1 cellular context compared by ENCODE assay signal in genomic region chr11:117814204-117814765, GRCh38.
TF ChIP-seq lines count a peak whose summit lies in the region.

No MANE protein-coding gene starts in this region.

TF ChIP-seq in H1, 55 proteins besides CTCF, POLR2A, EP300 and RAD21:
- TF ChIP-seq FOSL1 (IDR thresholded peaks at IDR 0.05; ENCODE audit: insufficient read depth, low read depth, low read length) (no peak), RXRA (IDR thresholded peaks at IDR 0.05; ENCODE audit: insufficient read depth, low read depth, low read length) (no peak), ZNF274 (IDR thresholded peaks at IDR 0.05; ENCODE audit: borderline replicate concordance, extremely low read depth, low read length) (no peak), CHD2 (IDR thresholded peaks at IDR 0.05; ENCODE audit: low read length) (no peak), BRCA1 (IDR thresholded peaks at IDR 0.05; ENCODE audit: low read depth, low read length) (no peak), CTBP2 (IDR thresholded peaks at IDR 0.05; ENCODE audit: borderline replicate concordance, insufficient read depth, insufficient read length, low read length) (no peak), MAX (IDR thresholded peaks at IDR 0.05) (no peak), RNF2 (IDR thresholded peaks at IDR 0.05; ENCODE audit: borderline replicate concordance, low read depth, low read length, missing control alignments, poor library complexity, severe bottlenecking) (no peak), SIRT6 (IDR thresholded peaks at IDR 0.05; ENCODE audit: low read length) (no peak), JUN (IDR thresholded peaks at IDR 0.05; ENCODE audit: low read depth, low read length) (no peak), HDAC6 (IDR thresholded peaks at IDR 0.05; ENCODE audit: low read depth, low read length) (no peak), EZH2 (IDR thresholded peaks at IDR 0.05; ENCODE audit: low read depth, low read length, severe bottlenecking) (no peak), TAF7 (optimal IDR thresholded peaks at IDR 0.05; ENCODE audit: borderline replicate concordance, low read depth, low read length) (no peak), ATF3 (IDR thresholded peaks at IDR 0.05; ENCODE audit: insufficient read depth, low read depth, low read length) (no peak), SUZ12 (IDR thresholded peaks at IDR 0.05; ENCODE audit: low read length) (no peak), GABPA (IDR thresholded peaks at IDR 0.05; ENCODE audit: borderline replicate concordance, insufficient read depth, low read length) (no peak), CHD1 (IDR thresholded peaks at IDR 0.05; ENCODE audit: low read depth, low read length) (no peak)
- TF ChIP-seq, protein P1, sequence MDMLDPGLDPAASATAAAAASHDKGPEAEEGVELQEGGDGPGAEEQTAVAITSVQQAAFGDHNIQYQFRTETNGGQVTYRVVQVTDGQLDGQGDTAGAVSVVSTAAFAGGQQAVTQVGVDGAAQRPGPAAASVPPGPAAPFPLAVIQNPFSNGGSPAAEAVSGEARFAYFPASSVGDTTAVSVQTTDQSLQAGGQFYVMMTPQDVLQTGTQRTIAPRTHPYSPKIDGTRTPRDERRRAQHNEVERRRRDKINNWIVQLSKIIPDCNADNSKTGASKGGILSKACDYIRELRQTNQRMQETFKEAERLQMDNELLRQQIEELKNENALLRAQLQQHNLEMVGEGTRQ (IDR thresholded peaks at IDR 0.05; ENCODE audit: low read length), result no peak
- TF ChIP-seq, protein P2, sequence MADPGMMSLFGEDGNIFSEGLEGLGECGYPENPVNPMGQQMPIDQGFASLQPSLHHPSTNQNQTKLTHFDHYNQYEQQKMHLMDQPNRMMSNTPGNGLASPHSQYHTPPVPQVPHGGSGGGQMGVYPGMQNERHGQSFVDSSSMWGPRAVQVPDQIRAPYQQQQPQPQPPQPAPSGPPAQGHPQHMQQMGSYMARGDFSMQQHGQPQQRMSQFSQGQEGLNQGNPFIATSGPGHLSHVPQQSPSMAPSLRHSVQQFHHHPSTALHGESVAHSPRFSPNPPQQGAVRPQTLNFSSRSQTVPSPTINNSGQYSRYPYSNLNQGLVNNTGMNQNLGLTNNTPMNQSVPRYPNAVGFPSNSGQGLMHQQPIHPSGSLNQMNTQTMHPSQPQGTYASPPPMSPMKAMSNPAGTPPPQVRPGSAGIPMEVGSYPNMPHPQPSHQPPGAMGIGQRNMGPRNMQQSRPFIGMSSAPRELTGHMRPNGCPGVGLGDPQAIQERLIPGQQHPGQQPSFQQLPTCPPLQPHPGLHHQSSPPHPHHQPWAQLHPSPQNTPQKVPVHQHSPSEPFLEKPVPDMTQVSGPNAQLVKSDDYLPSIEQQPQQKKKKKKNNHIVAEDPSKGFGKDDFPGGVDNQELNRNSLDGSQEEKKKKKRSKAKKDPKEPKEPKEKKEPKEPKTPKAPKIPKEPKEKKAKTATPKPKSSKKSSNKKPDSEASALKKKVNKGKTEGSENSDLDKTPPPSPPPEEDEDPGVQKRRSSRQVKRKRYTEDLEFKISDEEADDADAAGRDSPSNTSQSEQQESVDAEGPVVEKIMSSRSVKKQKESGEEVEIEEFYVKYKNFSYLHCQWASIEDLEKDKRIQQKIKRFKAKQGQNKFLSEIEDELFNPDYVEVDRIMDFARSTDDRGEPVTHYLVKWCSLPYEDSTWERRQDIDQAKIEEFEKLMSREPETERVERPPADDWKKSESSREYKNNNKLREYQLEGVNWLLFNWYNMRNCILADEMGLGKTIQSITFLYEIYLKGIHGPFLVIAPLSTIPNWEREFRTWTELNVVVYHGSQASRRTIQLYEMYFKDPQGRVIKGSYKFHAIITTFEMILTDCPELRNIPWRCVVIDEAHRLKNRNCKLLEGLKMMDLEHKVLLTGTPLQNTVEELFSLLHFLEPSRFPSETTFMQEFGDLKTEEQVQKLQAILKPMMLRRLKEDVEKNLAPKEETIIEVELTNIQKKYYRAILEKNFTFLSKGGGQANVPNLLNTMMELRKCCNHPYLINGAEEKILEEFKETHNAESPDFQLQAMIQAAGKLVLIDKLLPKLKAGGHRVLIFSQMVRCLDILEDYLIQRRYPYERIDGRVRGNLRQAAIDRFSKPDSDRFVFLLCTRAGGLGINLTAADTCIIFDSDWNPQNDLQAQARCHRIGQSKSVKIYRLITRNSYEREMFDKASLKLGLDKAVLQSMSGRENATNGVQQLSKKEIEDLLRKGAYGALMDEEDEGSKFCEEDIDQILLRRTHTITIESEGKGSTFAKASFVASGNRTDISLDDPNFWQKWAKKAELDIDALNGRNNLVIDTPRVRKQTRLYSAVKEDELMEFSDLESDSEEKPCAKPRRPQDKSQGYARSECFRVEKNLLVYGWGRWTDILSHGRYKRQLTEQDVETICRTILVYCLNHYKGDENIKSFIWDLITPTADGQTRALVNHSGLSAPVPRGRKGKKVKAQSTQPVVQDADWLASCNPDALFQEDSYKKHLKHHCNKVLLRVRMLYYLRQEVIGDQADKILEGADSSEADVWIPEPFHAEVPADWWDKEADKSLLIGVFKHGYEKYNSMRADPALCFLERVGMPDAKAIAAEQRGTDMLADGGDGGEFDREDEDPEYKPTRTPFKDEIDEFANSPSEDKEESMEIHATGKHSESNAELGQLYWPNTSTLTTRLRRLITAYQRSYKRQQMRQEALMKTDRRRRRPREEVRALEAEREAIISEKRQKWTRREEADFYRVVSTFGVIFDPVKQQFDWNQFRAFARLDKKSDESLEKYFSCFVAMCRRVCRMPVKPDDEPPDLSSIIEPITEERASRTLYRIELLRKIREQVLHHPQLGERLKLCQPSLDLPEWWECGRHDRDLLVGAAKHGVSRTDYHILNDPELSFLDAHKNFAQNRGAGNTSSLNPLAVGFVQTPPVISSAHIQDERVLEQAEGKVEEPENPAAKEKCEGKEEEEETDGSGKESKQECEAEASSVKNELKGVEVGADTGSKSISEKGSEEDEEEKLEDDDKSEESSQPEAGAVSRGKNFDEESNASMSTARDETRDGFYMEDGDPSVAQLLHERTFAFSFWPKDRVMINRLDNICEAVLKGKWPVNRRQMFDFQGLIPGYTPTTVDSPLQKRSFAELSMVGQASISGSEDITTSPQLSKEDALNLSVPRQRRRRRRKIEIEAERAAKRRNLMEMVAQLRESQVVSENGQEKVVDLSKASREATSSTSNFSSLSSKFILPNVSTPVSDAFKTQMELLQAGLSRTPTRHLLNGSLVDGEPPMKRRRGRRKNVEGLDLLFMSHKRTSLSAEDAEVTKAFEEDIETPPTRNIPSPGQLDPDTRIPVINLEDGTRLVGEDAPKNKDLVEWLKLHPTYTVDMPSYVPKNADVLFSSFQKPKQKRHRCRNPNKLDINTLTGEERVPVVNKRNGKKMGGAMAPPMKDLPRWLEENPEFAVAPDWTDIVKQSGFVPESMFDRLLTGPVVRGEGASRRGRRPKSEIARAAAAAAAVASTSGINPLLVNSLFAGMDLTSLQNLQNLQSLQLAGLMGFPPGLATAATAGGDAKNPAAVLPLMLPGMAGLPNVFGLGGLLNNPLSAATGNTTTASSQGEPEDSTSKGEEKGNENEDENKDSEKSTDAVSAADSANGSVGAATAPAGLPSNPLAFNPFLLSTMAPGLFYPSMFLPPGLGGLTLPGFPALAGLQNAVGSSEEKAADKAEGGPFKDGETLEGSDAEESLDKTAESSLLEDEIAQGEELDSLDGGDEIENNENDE (IDR thresholded peaks at IDR 0.05; ENCODE audit: insufficient replicate concordance, low read length), result no peak
